In genomic region chr19:49145485-49146407, GRCh38 we compare ENCODE assay signal across 8 cellular contexts. TPM values are rescaled to one million over a fixed set of nuclear protein-coding genes. Genes with fewer than 3 reads are reported as not detected.
A peak's percentile ranks its signal among the peaks of the same experiment; 100 is the strongest.
DNase-seq lines count a peak whose midpoint lies in the region; ATAC-seq and TF ChIP-seq lines count a peak whose summit lies in the region.

No MANE protein-coding gene starts in this region.

- no peak overlapping the region for H3K4me3 ChIP-seq in epithelial cell of esophagus (ENCODE audit: low read length)

- DNase-seq in SIG-M5 treated with dmso at 0.1 percent for 504 hours (lab: John Stamatoyannopoulos, UW; ENCODE audit: unreplicated experiment) (peak; percentile 76), SIG-M5 (lab: John Stamatoyannopoulos, UW) (no peak), NCI-H748 treated with DMSO at 0.1 percent for 48 hours (lab: John Stamatoyannopoulos, UW) (peak; percentile 77), activated T-cell treated with anti-CD3 and anti-CD28 coated beads for 1 hour (ENCODE audit: low read depth) (peak; percentile 79), epithelial cell of esophagus (ENCODE audit: low read depth) (peak; percentile 68), mucosa of gallbladder (ENCODE audit: low spot score) (peak; percentile 77)
- peak; percentile 55 to 57 for DNase-seq in stimulated activated CD8-positive, alpha-beta memory T cell treated with anti-CD3 and anti-CD28 coated beads, Interleukin-4, amount 100 ng/mL, for 1 hour (ENCODE audit: low read depth in 2 of 2, low spot score in 1 of 2)

- no peak for ATAC-seq in HG03378 (IDR thresholded peaks at IDR 0.05; ENCODE audit: unreplicated experiment)

- peak; percentile 80 for TF ChIP-seq CTCF in epithelial cell of esophagus (IDR thresholded peaks at IDR 0.05; ENCODE audit: insufficient read depth, low read depth, low read length, missing control alignments)

RNA-seq across cellular contexts. Expression of gene HRC, which starts 9.4 kb away (rescaled TPM):
- 2.1 TPM for total RNA-seq in mucosa of gallbladder

RNA-seq across cellular contexts. Expression of gene TRPM4, which starts 11.8 kb away (rescaled TPM):
- total RNA-seq in mucosa of gallbladder, result 145 TPM

RNA-seq across cellular contexts. Expression of gene PPFIA3, which starts 26.4 kb away (rescaled TPM):
- 9.7 TPM for total RNA-seq in mucosa of gallbladder

RNA-seq across cellular contexts. Expression of gene C19orf73, which starts 26.8 kb away (rescaled TPM):
- 2.7 TPM for total RNA-seq in mucosa of gallbladder

RNA-seq across cellular contexts. Expression of gene LIN7B, which starts 31.6 kb away (rescaled TPM):
- 6.8 TPM for total RNA-seq in mucosa of gallbladder
